8 cellular contexts compared by ENCODE assay signal in the genomic region with DNA sequence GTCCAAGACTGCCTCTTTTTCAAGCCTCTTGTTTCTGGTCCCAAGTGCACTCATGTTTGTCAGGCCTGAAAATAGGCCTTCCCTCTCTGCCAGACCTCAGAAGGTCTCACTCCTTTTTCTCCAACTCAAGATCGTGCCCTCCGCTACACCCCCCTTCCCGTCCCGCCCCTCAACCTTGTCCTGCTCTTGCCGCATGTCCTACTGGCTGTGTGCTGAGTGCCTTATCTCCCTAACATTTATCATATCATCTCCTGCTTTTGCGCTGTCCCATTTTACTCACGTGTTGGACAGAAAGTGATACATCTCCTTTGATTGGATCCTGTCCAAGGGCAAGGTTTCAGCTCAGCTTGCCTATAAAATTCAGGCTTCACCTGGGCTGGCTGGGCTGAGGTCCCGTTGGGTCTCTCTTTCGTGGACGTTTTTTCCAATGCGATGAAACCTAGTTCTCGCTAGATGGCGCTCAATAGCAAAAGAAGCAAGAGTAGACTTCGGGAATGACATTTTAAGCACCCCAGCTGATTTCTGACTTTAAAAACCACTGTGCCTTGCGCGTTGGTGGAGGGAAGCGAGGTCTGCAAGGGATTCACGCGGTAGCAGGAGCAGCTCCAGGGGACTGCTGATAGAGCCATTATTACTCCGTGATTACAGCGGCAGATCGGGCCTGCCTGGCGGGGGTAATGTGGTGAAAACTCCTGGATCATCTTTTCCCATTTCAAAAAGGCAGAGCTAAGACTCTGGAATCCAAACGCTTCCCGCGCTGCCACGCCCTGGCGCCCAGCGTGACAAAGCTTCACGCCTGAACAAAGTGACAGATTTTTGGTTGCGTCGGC.
DNase-seq lines count a peak whose midpoint lies in the region; TF ChIP-seq lines count a peak whose summit lies in the region.

No MANE protein-coding gene starts in this region.

- H2AFZ ChIP-seq in Loucy (ENCODE audit: low read length) = 0 out of 2 replicates have a peak overlapping the region, but pooled peaks have one; percentile 38
- H2AFZ ChIP-seq in smooth muscle cell (ENCODE audit: low read depth) = peak overlapping the region; percentile 94

- H3K9ac ChIP-seq in Loucy (ENCODE audit: low read depth, low read length, poor library complexity, severe bottlenecking) (no peak overlapping the region), smooth muscle cell (ENCODE audit: low read depth) (no peak overlapping the region)

- H3K9me3 ChIP-seq in HEK293 (ENCODE audit: control insufficient read depth, insufficient read depth, low read depth, low read length) (no peaks in the 10 kb centered on the region), Loucy (ENCODE audit: insufficient read depth, low read depth, low read length) (no peaks in the 10 kb centered on the region), smooth muscle cell (replicated peaks; ENCODE audit: low read depth) (no peaks in the 10 kb centered on the region)

- DNase-seq in stimulated activated CD4-positive, alpha-beta T cell treated with anti-CD3 and anti-CD28 coated beads, Interleukin-15, amount 100 ng/mL, for 24 hours = peak; percentile 25
- DNase-seq in stimulated activated CD4-positive, alpha-beta T cell treated with anti-CD3 and anti-CD28 coated beads, Interleukin-12 subunit alpha, Interleukin-12 subunit beta, amount 100 ng/mL, for 4 hours = no peak
- DNase-seq in SHP77 (lab: John Stamatoyannopoulos, UW) (peak; percentile 67 to 68), cardiac fibroblast (ENCODE audit: low read depth in 2 of 2) (peak; percentile 85 to 86), iris pigment epithelial cell (ENCODE audit: low read depth) (peak; percentile 81), smooth muscle cell (lab: John Stamatoyannopoulos, UW; ENCODE audit: unreplicated experiment) (peak; percentile 5)

- H3K4me2 ChIP-seq in Loucy (ENCODE audit: low read depth, low read length, poor library complexity, severe bottlenecking) (no peak overlapping the region), smooth muscle cell (peak overlapping the region; percentile 97)

- H3K36me3 ChIP-seq in HEK293 (ENCODE audit: control insufficient read depth in 2 of 2, insufficient read depth in 1 of 2, low read length in 2 of 2) (no peaks in the 10 kb centered on the region), Loucy (ENCODE audit: insufficient read depth, low read length) (no peaks in the 10 kb centered on the region), smooth muscle cell (ENCODE audit: low read depth) (no peaks in the 10 kb centered on the region)

- H3F3A ChIP-seq in Loucy (ENCODE audit: low read depth) (no peaks in the 10 kb centered on the region), smooth muscle cell (ENCODE audit: low read depth) (peaks cover 3% of the 10 kb centered on the region)

- no peaks in the 10 kb centered on the region for H3K27me3 ChIP-seq in Loucy (ENCODE audit: insufficient read depth, low read length, poor library complexity, severe bottlenecking)
- H3K27me3 ChIP-seq in smooth muscle cell (ENCODE audit: low read depth) = no peaks in the 10 kb centered on the region

- H3K79me2 ChIP-seq in Loucy (ENCODE audit: insufficient read depth, low read length) = no peaks in the 10 kb centered on the region
- H3K79me2 ChIP-seq in smooth muscle cell (ENCODE audit: low read depth) = no peaks in the 10 kb centered on the region

- no peaks in the 10 kb centered on the region for H3K4me1 ChIP-seq in HEK293 (ENCODE audit: control insufficient read depth, insufficient read depth, low read length)
- no peaks in the 10 kb centered on the region for H3K4me1 ChIP-seq in Loucy (ENCODE audit: insufficient read depth, low read length, poor library complexity, severe bottlenecking)
- peaks cover 11% of the 10 kb centered on the region for H3K4me1 ChIP-seq in smooth muscle cell (ENCODE audit: low read depth)

- H3K27ac ChIP-seq in HEK293 (ENCODE audit: extremely low read depth, low read depth, low read length) = no peak overlapping the region
- no peak overlapping the region for H3K27ac ChIP-seq in smooth muscle cell (ENCODE audit: low read depth)

- CTCF ChIA-PET in HEK293 (lab: Yijun Ruan, JAX) = interaction anchor here (0.5 to 8.6 kb wide), 38 partner anchors 8 to 1522 kb away, joined by 3 to 99 read pairs (median 4); no protein-coding TSS in a partner anchor

- H4K20me1 ChIP-seq in Loucy (ENCODE audit: insufficient read depth, low read length, poor library complexity, severe bottlenecking) = no peaks in the 10 kb centered on the region
- H4K20me1 ChIP-seq in smooth muscle cell (ENCODE audit: low read depth) = no peaks in the 10 kb centered on the region

- no peaks in the 10 kb centered on the region for H3K9me2 ChIP-seq in Loucy (replicated peaks; ENCODE audit: low read depth, low read length)

- H3K4me3 ChIP-seq in HEK293 (ENCODE audit: low read depth, low read length) (peak overlapping the region; percentile 41), Loucy (ENCODE audit: low read length, poor library complexity, severe bottlenecking) (no peak overlapping the region), cardiac fibroblast (replicated peaks in 1 of 2; ENCODE audit: low read depth in 2 of 2, low read length in 2 of 2) (peak overlapping the region; percentile 47 to 49), smooth muscle cell (peak overlapping the region; percentile 61)

- POLR2A ChIA-PET in HEK293 (lab: Yijun Ruan, JAX) = interaction anchor here (0.7 kb wide), 1 partner anchor 746 kb away, joined by 4 read pairs; no protein-coding TSS in a partner anchor

- peak; percentile 65; the same call in 1 of the 2 replicates for TF ChIP-seq CTCF in HEK293 (tag by site-specific recombination; IDR thresholded peaks at IDR 0.05)
- TF ChIP-seq CTCF in Loucy (conservative IDR thresholded peaks at IDR 0.05; ENCODE audit: low read length) = peak; percentile 85
- TF ChIP-seq CTCF in cardiac fibroblast (IDR thresholded peaks at IDR 0.05; ENCODE audit: low read depth, low read length) = peak; percentile 74
- TF ChIP-seq CTCF in smooth muscle cell (IDR thresholded peaks at IDR 0.05; ENCODE audit: borderline replicate concordance, insufficient read depth, poor library complexity, severe bottlenecking) = peak; percentile 80

- WGBS in smooth muscle cell (ENCODE audit: low lambda C conversion rate) = 9% methylated on average over 32 of the region's 32 CpGs

TF ChIP-seq in HEK293, 187 proteins besides CTCF, POLR2A, EP300 and RAD21 (continues in another document):
- TF ChIP-seq ZNF239 (tag by site-specific recombination; IDR thresholded peaks at IDR 0.05) (no peak), ZNF610 (tag by site-specific recombination; IDR thresholded peaks at IDR 0.05; ENCODE audit: borderline replicate concordance) (no peak), ZNF449 (tag by site-specific recombination; IDR thresholded peaks at IDR 0.05) (0 out of 2 replicates have a peak, but pooled peaks have one; percentile 16), ZNF335 (tag by site-specific recombination; conservative IDR thresholded peaks at IDR 0.05) (peak; percentile 97), ZNF548 (tag by site-specific recombination; IDR thresholded peaks at IDR 0.05) (no peak), ZNF660 (tag by site-specific recombination; IDR thresholded peaks at IDR 0.05) (peak; percentile 76), ZNF112 (tag by site-specific recombination; IDR thresholded peaks at IDR 0.05) (no peak), ZNF701 (tag by site-specific recombination; IDR thresholded peaks at IDR 0.05) (no peak), ZNF404 (tag by site-specific recombination; IDR thresholded peaks at IDR 0.05) (no peak), ZBTB1 (tag by site-specific recombination; IDR thresholded peaks at IDR 0.05) (no peak), ZNF623 (tag by site-specific recombination; IDR thresholded peaks at IDR 0.05) (no peak), SP7 (tag by site-specific recombination; IDR thresholded peaks at IDR 0.05) (no peak), KLF7 (tag by site-specific recombination; IDR thresholded peaks at IDR 0.05; ENCODE audit: borderline replicate concordance) (0 out of 2 replicates have a peak, but pooled peaks have one; percentile 44), TRIM28 (IDR thresholded peaks at IDR 0.05; ENCODE audit: borderline replicate concordance, low read length) (peak; percentile 54; the same call in 1 of the 2 replicates), ZNF184 (tag by site-specific recombination; IDR thresholded peaks at IDR 0.05) (no peak), ZNF629 (tag by site-specific recombination; IDR thresholded peaks at IDR 0.05) (0 out of 2 replicates have a peak, but pooled peaks have one; percentile 10)
- TF ChIP-seq, protein P1, sequence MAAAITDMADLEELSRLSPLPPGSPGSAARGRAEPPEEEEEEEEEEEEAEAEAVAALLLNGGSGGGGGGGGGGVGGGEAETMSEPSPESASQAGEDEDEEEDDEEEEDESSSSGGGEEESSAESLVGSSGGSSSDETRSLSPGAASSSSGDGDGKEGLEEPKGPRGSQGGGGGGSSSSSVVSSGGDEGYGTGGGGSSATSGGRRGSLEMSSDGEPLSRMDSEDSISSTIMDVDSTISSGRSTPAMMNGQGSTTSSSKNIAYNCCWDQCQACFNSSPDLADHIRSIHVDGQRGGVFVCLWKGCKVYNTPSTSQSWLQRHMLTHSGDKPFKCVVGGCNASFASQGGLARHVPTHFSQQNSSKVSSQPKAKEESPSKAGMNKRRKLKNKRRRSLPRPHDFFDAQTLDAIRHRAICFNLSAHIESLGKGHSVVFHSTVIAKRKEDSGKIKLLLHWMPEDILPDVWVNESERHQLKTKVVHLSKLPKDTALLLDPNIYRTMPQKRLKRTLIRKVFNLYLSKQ (tag by site-specific recombination; IDR thresholded peaks at IDR 0.05; ENCODE audit: borderline replicate concordance) = no peak
